In genomic region chr5:107806705-107807104, GRCh38 we compare ENCODE assay signal across 18 cellular contexts.
DNase-seq lines count a peak whose midpoint lies in the region; TF ChIP-seq lines count a peak whose summit lies in the region.
"Had no signal": no experiment of that assay in that cellular context is flagged by ENCODE, and none has a peak within 500 bp of the region (broad histone marks: within the 10 kb centered on the region; RNA-seq: fewer than 3 reads in every experiment).

No MANE protein-coding gene starts in this region.

- DNase-seq in H4 (ENCODE audit: low spot score) (peak; percentile 88), NCI-H524 (lab: John Stamatoyannopoulos, UW) (peak; percentile 26 to 77), epithelial cell of esophagus (ENCODE audit: low read depth) (peak; percentile 91), neural progenitor cell (ENCODE audit: low spot score) (no peak), HUDEP-2 (lab: John Stamatoyannopoulos, UW; ENCODE audit: unreplicated experiment in 76 of 76) (no peak), SKM-1 treated with dmso at 0.1 percent for 144 hours (lab: John Stamatoyannopoulos, UW; ENCODE audit: unreplicated experiment) (no peak), NCI-H748 treated with DMSO at 0.1 percent for 48 hours (lab: John Stamatoyannopoulos, UW) (no peak), head of caudate nucleus (no peak)
- DNase-seq: activated CD4-positive, alpha-beta T cell treated with anti-CD3 and anti-CD28 coated beads, Interleukin-2, amount 10 ng/mL, durations not matched to agents 7 days and 5 days; activated naive CD4-positive, alpha-beta T cell treated with Interleukin-2 at 50 U/mL for 16 hours; CD8-positive, alpha-beta memory T cell; cortex of kidney; KG1; stimulated activated CD4-positive, alpha-beta T cell treated with anti-CD3 and anti-CD28 coated beads, Interleukin-4, amount 100 ng/mL, for 24 hours; stomach; SW 1271 had no signal

- intact Hi-C loops in head of caudate nucleus (cut with DNase I), result no loop called here

- H3K27me3 Mint-ChIP-seq in neural progenitor cell (ENCODE audit: insufficient read depth, low read depth), result peaks cover 3% of the 10 kb centered on the region

- peaks cover 20% of the 10 kb centered on the region for H3K4me1 Mint-ChIP-seq in neural progenitor cell
- H3K4me1 Mint-ChIP-seq: CD8-positive, alpha-beta memory T cell had no signal

- H3K4me3 ChIP-seq in epithelial cell of esophagus (ENCODE audit: low read length) (no peak overlapping the region), neural progenitor cell (no peak overlapping the region)
- H3K4me3 ChIP-seq: HAP-1, prostate gland, stomach had no signal

- H3K4me1 ChIP-seq in neural progenitor cell, result peaks cover 91% of the 10 kb centered on the region
- H3K4me1 ChIP-seq: prostate gland, stomach had no signal

- H3K27me3 ChIP-seq in neural progenitor cell, result no peaks in the 10 kb centered on the region
- H3K27me3 ChIP-seq: stomach had no signal

- no peak overlapping the region for H3K27ac Mint-ChIP-seq in neural progenitor cell
- H3K27ac Mint-ChIP-seq: activated CD4-positive, alpha-beta T cell treated with anti-CD3 and anti-CD28 coated beads, Interleukin-2, amount 10 ng/mL, durations not matched to agents 7 days and 5 days; CD8-positive, alpha-beta memory T cell had no signal

- H3K27ac ChIP-seq in neural progenitor cell, result peak overlapping the region; percentile 95
- H3K27ac ChIP-seq: prostate gland, stomach had no signal

- H3K9me3 Mint-ChIP-seq in neural progenitor cell, result no peaks in the 10 kb centered on the region
- H3K9me3 Mint-ChIP-seq: activated CD4-positive, alpha-beta T cell treated with anti-CD3 and anti-CD28 coated beads, Interleukin-2, amount 10 ng/mL, durations not matched to agents 7 days and 5 days; CD8-positive, alpha-beta memory T cell had no signal

- peaks cover 2% of the 10 kb centered on the region for H3K36me3 Mint-ChIP-seq in neural progenitor cell
- H3K36me3 Mint-ChIP-seq: CD8-positive, alpha-beta memory T cell had no signal

- peak overlapping the region; percentile 73 for H3K4me2 ChIP-seq in neural progenitor cell

- TF ChIP-seq CTCF in epithelial cell of esophagus (IDR thresholded peaks at IDR 0.05; ENCODE audit: insufficient read depth, low read depth, low read length, missing control alignments), result no peak
- TF ChIP-seq CTCF in neural progenitor cell (IDR thresholded peaks at IDR 0.05), result no peak

- H3K9ac ChIP-seq in neural progenitor cell, result no peak overlapping the region

- H2AFZ ChIP-seq in neural progenitor cell (replicated peaks), result no peak overlapping the region

- H3K36me3 ChIP-seq in neural progenitor cell, result no peaks in the 10 kb centered on the region
- H3K36me3 ChIP-seq: HAP-1, prostate gland, stomach had no signal

- no peaks in the 10 kb centered on the region for H3K9me3 ChIP-seq in neural progenitor cell (ENCODE audit: low read depth)
- H3K9me3 ChIP-seq: HAP-1, prostate gland, stomach had no signal

- H4K20me1 ChIP-seq in neural progenitor cell (ENCODE audit: low read depth), result no peaks in the 10 kb centered on the region

- peaks cover 70% of the 10 kb centered on the region for H3F3A ChIP-seq in neural progenitor cell (ENCODE audit: low read depth)

- H3K79me2 ChIP-seq in neural progenitor cell (ENCODE audit: low read depth), result no peaks in the 10 kb centered on the region

- no peak overlapping the region for H3K4me3 Mint-ChIP-seq in neural progenitor cell
- H3K4me3 Mint-ChIP-seq: activated CD4-positive, alpha-beta T cell treated with anti-CD3 and anti-CD28 coated beads, Interleukin-2, amount 10 ng/mL, durations not matched to agents 7 days and 5 days; CD8-positive, alpha-beta memory T cell had no signal

Comparison
In these comparisons a context has a peak if more than half of its experiments do, and no peak if none do; other contexts are left out.
1. DNase-seq: peak in H4 (single experiment), NCI-H524 (2 of 2) and epithelial cell of esophagus (single experiment); none in neural progenitor cell (single experiment), HUDEP-2 (0 of 76), SKM-1 treated with dmso at 0.1 percent for 144 hours (single experiment), NCI-H748 treated with DMSO at 0.1 percent for 48 hours (single experiment) and head of caudate nucleus (0 of 42).